26 cellular contexts compared by ENCODE assay signal in genomic region chr10:122514045-122514840, GRCh38. TPM values are rescaled to one million over a fixed set of nuclear protein-coding genes. Genes with fewer than 3 reads are reported as not detected.
DNase-seq lines count a peak whose midpoint lies in the region; ATAC-seq and TF ChIP-seq lines count a peak whose summit lies in the region.
"Had no signal": no experiment of that assay in that cellular context is flagged by ENCODE, and none has a peak within 500 bp of the region (broad histone marks: within the 10 kb centered on the region; RNA-seq: fewer than 3 reads in every experiment).

No MANE protein-coding gene starts in this region.

- in situ Hi-C loops in astrocyte of the spinal cord (cut with HindIII; ENCODE audit: low sequenced_read_pairs): no loop called here

- H3K27ac ChIP-seq in substantia nigra (ENCODE audit: low read depth, low read length, poor library complexity, severe bottlenecking): peak overlapping the region; percentile 10
- H3K27ac ChIP-seq: ovary, testis had no signal

- DNase-seq in NB4 (ENCODE audit: low read depth) (peak; percentile 48), astrocyte of the spinal cord (ENCODE audit: low read depth, low spot score) (peak; percentile 48), fibroblast of the aortic adventitia (ENCODE audit: low read depth) (peak; percentile 24), substantia nigra (lab: John Stamatoyannopoulos, UW) (no peak), NCI-H510A (lab: John Stamatoyannopoulos, UW) (no peak)
- DNase-seq: activated CD8-positive, alpha-beta memory T cell treated with anti-CD3 and anti-CD28 coated beads for 24 hours; activated naive CD4-positive, alpha-beta T cell; activated T-cell treated with anti-CD3 and anti-CD28 coated beads, Interleukin-2, amount 50 U/mL, for 24 hours; AML-193; cerebellar nuclear complex; DMS79; effector CD8-positive, alpha-beta T cell; natural killer cell; NCI-H1694 treated with DMSO at 0.1 percent for 48 hours; NCI-H774; ovary; SHP77 treated with DMSO at 0.1 percent for 48 hours; T-cell; testis had no signal

- ATAC-seq in HG02884 (IDR thresholded peaks at IDR 0.05; ENCODE audit: unreplicated experiment) (no peak), GM21723 (IDR thresholded peaks at IDR 0.05; ENCODE audit: unreplicated experiment) (no peak)
- ATAC-seq: esophagus mucosa, HCT116, K562, natural killer cell, T-cell had no signal

- no peak for TF ChIP-seq CTCF in NB4 (IDR thresholded peaks at IDR 0.05; ENCODE audit: low read depth, low read length)
- no peak for TF ChIP-seq CTCF in astrocyte of the spinal cord (IDR thresholded peaks at IDR 0.05; ENCODE audit: low read depth, low read length)
- TF ChIP-seq CTCF in fibroblast of the aortic adventitia (IDR thresholded peaks at IDR 0.05; ENCODE audit: insufficient read depth, low read length): no peak

- no peak for TF ChIP-seq POLR2A in NB4 (IDR thresholded peaks at IDR 0.05; ENCODE audit: extremely low read depth, insufficient read length)

- H3K4me3 ChIP-seq in NB4 (ENCODE audit: low read depth, low read length): no peak overlapping the region
- no peak overlapping the region for H3K4me3 ChIP-seq in astrocyte of the spinal cord (ENCODE audit: low read depth, low read length)
- H3K4me3 ChIP-seq in fibroblast of the aortic adventitia (ENCODE audit: low read depth, low read length): no peak overlapping the region
- H3K4me3 ChIP-seq: K562, ovary, right atrium auricular region, testis had no signal

RNA-seq across cellular contexts. Expression of gene DMBT1, which starts 46.3 kb away (rescaled TPM):
- total RNA-seq in fibroblast of the aortic adventitia (ENCODE audit: low replicate concordance): under 0.01 and 0.08 TPM in 2 replicates
- total RNA-seq: natural killer cell had no signal

RNA-seq across cellular contexts. Expression of gene HTRA1, which starts 52.9 kb away (rescaled TPM):
- total RNA-seq in fibroblast of the aortic adventitia (ENCODE audit: low replicate concordance): 55.5 and 156 TPM in 2 replicates
- total RNA-seq: natural killer cell had no signal

RNA-seq across cellular contexts. Expression of gene ARMS2, which starts 59.8 kb away (rescaled TPM):
- not detected in 2 replicates for total RNA-seq in fibroblast of the aortic adventitia (ENCODE audit: low replicate concordance)
- total RNA-seq: esophagus mucosa, glomerular endothelial cell, K562, natural killer cell, ovary, right atrium auricular region, T-cell had no signal

Comparison
In these comparisons a context has a peak if more than half of its experiments do, and no peak if none do; other contexts are left out.
1. DNase-seq: peak in NB4 (single experiment), astrocyte of the spinal cord (single experiment) and fibroblast of the aortic adventitia (single experiment); none in substantia nigra (0 of 49) and NCI-H510A (single experiment).